ENCODE assay signal across 26 cellular contexts in the genomic region with DNA sequence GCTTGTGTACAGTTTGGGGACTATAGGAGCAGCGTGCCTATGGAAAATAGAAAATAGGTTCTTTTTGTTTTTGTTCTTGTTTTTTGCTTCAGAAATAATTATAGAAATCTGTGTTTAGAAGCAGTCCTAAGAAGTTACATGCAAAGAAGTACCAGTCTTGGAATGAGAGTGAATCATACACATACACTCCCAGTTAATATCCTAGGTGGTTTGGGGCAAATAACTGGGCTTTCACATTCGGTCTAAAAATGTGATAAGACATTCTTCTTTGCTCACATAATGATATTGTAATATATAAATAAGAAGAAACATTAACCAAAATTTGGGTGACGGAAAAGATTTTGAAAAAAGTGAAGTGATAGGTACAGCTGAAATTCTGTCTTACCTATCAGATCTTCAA.
"Had no signal": no experiment of that assay in that cellular context is flagged by ENCODE, and none has a peak within 500 bp of the region (broad histone marks: within the 10 kb centered on the region; RNA-seq: fewer than 3 reads in every experiment).

No MANE protein-coding gene starts in this region.

- H3K36me3 ChIP-seq: cardiac muscle cell, pancreas had no signal

- DNase-seq: activated CD4-positive, alpha-beta memory T cell treated with anti-CD3 and anti-CD28 coated beads, Interleukin-2, amount 10 ng/mL, durations not matched to agents 7 days and 5 days; activated CD4-positive, alpha-beta T cell treated with anti-CD3 and anti-CD28 coated beads for 1 hour; activated CD4-positive, alpha-beta T cell treated with anti-CD3 and anti-CD28 coated beads, Interleukin-2, amount 10 ng/mL, durations not matched to agents 7 days and 5 days; activated CD8-positive, alpha-beta memory T cell treated with anti-CD3 and anti-CD28 coated beads, Interleukin-2, amount 50 U/mL, for 48 hours; activated gamma-delta T cell; activated naive CD4-positive, alpha-beta T cell treated with anti-CD3 and anti-CD28 coated beads, Interleukin-2, amount 10 ng/mL, durations not matched to agents 7 days and 5 days; activated naive CD8-positive, alpha-beta T cell treated with anti-CD3 and anti-CD28 coated beads, Interleukin-2, amount 10 ng/mL, durations not matched to agents 7 days and 5 days; activated T-cell treated with anti-CD3 and anti-CD28 coated beads, Interleukin-2, amount 50 U/mL, for 24 hours; amniotic stem cell; cortex of kidney; head of caudate nucleus; hippocampal formation; kidney; left colon; mammary epithelial cell; midbrain; naive thymus-derived CD4-positive, alpha-beta T cell; nucleus accumbens; pancreas; psoas muscle; stimulated activated CD4-positive, alpha-beta T cell treated with anti-CD3 and anti-CD28 coated beads, Interleukin-2, amount 100 ng/mL, for 48 hours; stimulated activated naive CD4-positive, alpha-beta T cell treated with Interleukin-2 at 50 U/mL for 16 hours; T-helper 2 cell had no signal

- H3K4me1 ChIP-seq: gastroesophageal sphincter, psoas muscle, tibial nerve had no signal

- H3K9me3 ChIP-seq: gastroesophageal sphincter, pancreas, psoas muscle, tibial nerve had no signal

- H3K27me3 ChIP-seq: cardiac muscle cell, gastroesophageal sphincter, pancreas, tibial nerve had no signal

- H3K4me3 ChIP-seq: cardiac muscle cell, gastroesophageal sphincter, pancreas, psoas muscle, tibial nerve had no signal

- H3K27ac ChIP-seq: cardiac muscle cell, gastroesophageal sphincter, pancreas, psoas muscle, tibial nerve had no signal
